22 cellular contexts compared by ENCODE assay signal in the genomic region with DNA sequence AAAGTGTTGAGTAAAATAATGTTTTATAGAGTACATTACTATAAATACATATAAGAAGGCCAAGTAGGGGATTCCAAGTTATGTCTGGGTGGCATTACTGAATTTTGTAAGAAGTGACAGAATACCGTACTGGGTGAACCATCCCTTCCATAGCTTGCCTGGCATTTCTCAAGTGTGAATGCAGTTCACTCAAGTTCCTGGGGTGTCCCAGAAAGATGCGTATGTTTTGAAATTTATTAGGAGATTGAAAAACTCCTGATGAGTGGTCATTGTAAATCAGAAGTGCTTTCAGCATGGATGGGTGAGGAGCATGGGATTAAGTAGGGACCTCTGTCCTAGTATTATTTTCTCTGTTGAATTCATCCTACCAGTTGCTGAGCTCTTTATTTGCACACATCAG.
DNase-seq lines count a peak whose midpoint lies in the region; ATAC-seq and TF ChIP-seq lines count a peak whose summit lies in the region.
"Had no signal": no experiment of that assay in that cellular context is flagged by ENCODE, and none has a peak within 500 bp of the region (broad histone marks: within the 10 kb centered on the region; RNA-seq: fewer than 3 reads in every experiment).

No MANE protein-coding gene starts in this region.

- peaks cover 27% of the 10 kb centered on the region for H3K4me1 Mint-ChIP-seq in type B pancreatic cell (ENCODE audit: unreplicated experiment)
- H3K4me1 Mint-ChIP-seq in activated CD4-positive, alpha-beta T cell treated with anti-CD3 and anti-CD28 coated beads, Interleukin-2, amount 10 ng/mL, durations not matched to agents 24 days and 14 days = peaks cover 6% of the 10 kb centered on the region

- no peak overlapping the region for H2AFZ ChIP-seq in hepatocyte

- H3K9me3 ChIP-seq in heart left ventricle (no peaks in the 10 kb centered on the region), right cardiac atrium (ENCODE audit: control insufficient read depth, low read length) (no peaks in the 10 kb centered on the region), SK-N-MC (ENCODE audit: low read depth, low read length) (no peaks in the 10 kb centered on the region), hepatocyte (ENCODE audit: low read depth) (no peaks in the 10 kb centered on the region), right lobe of liver (no peaks in the 10 kb centered on the region)
- H3K9me3 ChIP-seq: breast epithelium, lower lobe of right lung, spleen had no signal

- H3K27ac ChIP-seq in heart left ventricle (peak overlapping the region in 9 of 12 donors; percentile 2 to 78 (median 60)), right cardiac atrium (ENCODE audit: low read length) (no peak overlapping the region), SK-N-MC (peak overlapping the region; percentile 66; the same call in 1 of the 2 replicates), hepatocyte (peak overlapping the region; percentile 23), right lobe of liver (no peak overlapping the region)
- H3K27ac ChIP-seq: breast epithelium, C4-2B, lower lobe of right lung had no signal

- peaks cover 2% of the 10 kb centered on the region for H3K27me3 Mint-ChIP-seq in type B pancreatic cell
- peaks cover 4% of the 10 kb centered on the region for H3K27me3 Mint-ChIP-seq in activated CD4-positive, alpha-beta T cell treated with anti-CD3 and anti-CD28 coated beads, Interleukin-2, amount 10 ng/mL, durations not matched to agents 24 days and 14 days
- H3K27me3 Mint-ChIP-seq: activated naive CD8-positive, alpha-beta T cell had no signal

- H3K27me3 ChIP-seq in heart left ventricle = no peaks in the 10 kb centered on the region
- no peaks in the 10 kb centered on the region for H3K27me3 ChIP-seq in right cardiac atrium (ENCODE audit: control insufficient read depth, insufficient read depth)
- no peaks in the 10 kb centered on the region for H3K27me3 ChIP-seq in hepatocyte
- no peaks in the 10 kb centered on the region for H3K27me3 ChIP-seq in right lobe of liver
- H3K27me3 ChIP-seq: breast epithelium, spleen had no signal

- H3K4me2 ChIP-seq in hepatocyte = no peak overlapping the region

- no peak for ATAC-seq in heart left ventricle
- ATAC-seq in right cardiac atrium = no peak
- ATAC-seq in right lobe of liver = no peak
- no peak for ATAC-seq in GM21526 (IDR thresholded peaks at IDR 0.05; ENCODE audit: low FRiP score, unreplicated experiment)
- ATAC-seq: activated T-cell treated with anti-CD3 and anti-CD28 coated beads, Interleukin-2, amount 50 U/mL, for 72 hours; lower lobe of right lung; naive thymus-derived CD8-positive, alpha-beta T cell had no signal

- H3K36me3 ChIP-seq in heart left ventricle = no peaks in the 10 kb centered on the region
- no peaks in the 10 kb centered on the region for H3K36me3 ChIP-seq in SK-N-MC (ENCODE audit: insufficient read depth, low read length)
- H3K36me3 ChIP-seq in hepatocyte (replicated peaks; ENCODE audit: insufficient read depth, low read depth) = no peaks in the 10 kb centered on the region
- H3K36me3 ChIP-seq in right lobe of liver = no peaks in the 10 kb centered on the region
- H3K36me3 ChIP-seq: breast epithelium, lower lobe of right lung, spleen had no signal

- TF ChIP-seq POLR2A in heart left ventricle (IDR thresholded peaks at IDR 0.05) (no peak), right lobe of liver (IDR thresholded peaks at IDR 0.05) (no peak)

- WGBS in heart left ventricle, 4 donors = 95 to 98% (median 96%) methylated on average over 2 of the region's 2 CpGs
- 93% methylated on average over 2 of the region's 2 CpGs for WGBS in right cardiac atrium
- WGBS in hepatocyte (ENCODE audit: low lambda C conversion rate, missing lambda C conversion rate) = 72% methylated on average over 2 of the region's 2 CpGs
- 82% methylated on average over 2 of the region's 2 CpGs for WGBS in right lobe of liver (ENCODE audit: insufficient coverage, low coverage, low lambda C conversion rate, missing lambda C conversion rate)

- H3K9ac ChIP-seq in SK-N-MC (ENCODE audit: insufficient read length) = no peak overlapping the region

- H3K9me2 ChIP-seq in hepatocyte (replicated peaks; ENCODE audit: insufficient read depth) = no peaks in the 10 kb centered on the region

- H3K4me1 ChIP-seq in heart left ventricle (peaks cover 0 to 44% (median 24%) of the 10 kb centered on the region in 12 donors), right cardiac atrium (ENCODE audit: control insufficient read depth, insufficient read depth, low read length) (peaks cover 10% of the 10 kb centered on the region), hepatocyte (ENCODE audit: insufficient read depth) (peaks cover 16% of the 10 kb centered on the region), right lobe of liver (no peaks in the 10 kb centered on the region)

- peaks cover 4% of the 10 kb centered on the region for H3K36me3 Mint-ChIP-seq in type B pancreatic cell
- H3K36me3 Mint-ChIP-seq in activated CD4-positive, alpha-beta T cell treated with anti-CD3 and anti-CD28 coated beads, Interleukin-2, amount 10 ng/mL, durations not matched to agents 24 days and 14 days (ENCODE audit: low read depth) = no peaks in the 10 kb centered on the region
- H3K36me3 Mint-ChIP-seq: activated naive CD8-positive, alpha-beta T cell; naive thymus-derived CD8-positive, alpha-beta T cell had no signal

- peak overlapping the region; percentile 3 for H3K27ac Mint-ChIP-seq in type B pancreatic cell
- H3K27ac Mint-ChIP-seq in activated CD4-positive, alpha-beta T cell treated with anti-CD3 and anti-CD28 coated beads, Interleukin-2, amount 10 ng/mL, durations not matched to agents 24 days and 14 days = no peak overlapping the region
- H3K27ac Mint-ChIP-seq: activated B cell treated with CpG ODN at 0.5 μM for 24 hours; activated naive CD8-positive, alpha-beta T cell; activated T-cell treated with anti-CD3 and anti-CD28 coated beads, Interleukin-2, amount 50 U/mL, for 72 hours had no signal

- no peaks in the 10 kb centered on the region for H4K20me1 ChIP-seq in hepatocyte (ENCODE audit: insufficient read depth, poor library complexity, severe bottlenecking)

- H3K9me3 Mint-ChIP-seq in type B pancreatic cell = peaks cover 5% of the 10 kb centered on the region
- no peaks in the 10 kb centered on the region for H3K9me3 Mint-ChIP-seq in activated CD4-positive, alpha-beta T cell treated with anti-CD3 and anti-CD28 coated beads, Interleukin-2, amount 10 ng/mL, durations not matched to agents 24 days and 14 days
- H3K9me3 Mint-ChIP-seq: activated B cell treated with CpG ODN at 0.5 μM for 24 hours; activated T-cell treated with anti-CD3 and anti-CD28 coated beads, Interleukin-2, amount 50 U/mL, for 72 hours; naive thymus-derived CD8-positive, alpha-beta T cell had no signal

- H3K79me2 ChIP-seq in hepatocyte = no peaks in the 10 kb centered on the region

- H3K4me3 Mint-ChIP-seq in type B pancreatic cell = no peak overlapping the region
- no peak overlapping the region for H3K4me3 Mint-ChIP-seq in activated CD4-positive, alpha-beta T cell treated with anti-CD3 and anti-CD28 coated beads, Interleukin-2, amount 10 ng/mL, durations not matched to agents 24 days and 14 days
- H3K4me3 Mint-ChIP-seq: activated B cell treated with CpG ODN at 0.5 μM for 24 hours; activated naive CD8-positive, alpha-beta T cell; activated T-cell treated with anti-CD3 and anti-CD28 coated beads, Interleukin-2, amount 50 U/mL, for 72 hours; naive thymus-derived CD8-positive, alpha-beta T cell had no signal

- H3K4me3 ChIP-seq in heart left ventricle (no peak overlapping the region), right cardiac atrium (ENCODE audit: low read length) (no peak overlapping the region), SK-N-MC (no peak overlapping the region), hepatocyte (no peak overlapping the region), right lobe of liver (no peak overlapping the region)
- H3K4me3 ChIP-seq: breast epithelium, lower lobe of right lung, spleen had no signal

- no peak for TF ChIP-seq CTCF in heart left ventricle (IDR thresholded peaks at IDR 0.05)
- no peak for TF ChIP-seq CTCF in hepatocyte (IDR thresholded peaks at IDR 0.05; ENCODE audit: poor library complexity)
- TF ChIP-seq CTCF in type B pancreatic cell (conservative IDR thresholded peaks at IDR 0.05) = no peak
- TF ChIP-seq CTCF in right lobe of liver (IDR thresholded peaks at IDR 0.05) = no peak

- DNase-seq in heart left ventricle (no peak), right cardiac atrium (no peak), SK-N-MC (ENCODE audit: low read depth, low spot score) (no peak), hepatocyte (ENCODE audit: low spot score) (no peak), type B pancreatic cell (ENCODE audit: extremely low spot score, unreplicated experiment) (peak; percentile 15), right lobe of liver (no peak)
- no peak for DNase-seq in activated CD4-positive, alpha-beta T cell treated with anti-CD3 and anti-CD28 coated beads, Interleukin-2, amount 10 ng/mL, durations not matched to agents 24 days and 14 days
- DNase-seq: 8988T; activated B cell treated with CpG ODN at 0.5 μM for 24 hours; activated CD8-positive, alpha-beta memory T cell treated with anti-CD3 and anti-CD28 coated beads for 24 hours; activated T-cell treated with anti-CD3 and anti-CD28 coated beads, Interleukin-2, amount 50 U/mL, for 72 hours; erythroblast; lower lobe of right lung; naive thymus-derived CD8-positive, alpha-beta T cell; NCI-H2029 treated with DMSO at 0.1 percent for 48 hours; NCI-H510A treated with DMSO at 0.1 percent for 48 hours; spleen; T-helper 2 cell had no signal

- intact Hi-C loops in heart left ventricle (cut with DNase I) (loop anchor here in 3 of 10 donors (5.0 to 10.0 kb wide), 3 partner anchors 428 to 505 kb away; no protein-coding TSS in a partner anchor), right cardiac atrium (cut with DNase I) (no loop called here), right lobe of liver (cut with DNase I) (no loop called here)
- intact Hi-C loops in activated CD4-positive, alpha-beta T cell treated with anti-CD3 and anti-CD28 coated beads, Interleukin-2, amount 10 ng/mL, durations not matched to agents 24 days and 14 days (cut with micrococcal nuclease) = no loop called here

Comparison
In these comparisons a context has a peak if more than half of its experiments do, and no peak if none do; other contexts are left out.
1. H3K27ac ChIP-seq: peak in heart left ventricle (9 of 12), SK-N-MC (single experiment) and hepatocyte (single experiment); none in right cardiac atrium (single experiment) and right lobe of liver (0 of 3).